Comparison of ENCODE assay signal across 8 cellular contexts in the genomic region with DNA sequence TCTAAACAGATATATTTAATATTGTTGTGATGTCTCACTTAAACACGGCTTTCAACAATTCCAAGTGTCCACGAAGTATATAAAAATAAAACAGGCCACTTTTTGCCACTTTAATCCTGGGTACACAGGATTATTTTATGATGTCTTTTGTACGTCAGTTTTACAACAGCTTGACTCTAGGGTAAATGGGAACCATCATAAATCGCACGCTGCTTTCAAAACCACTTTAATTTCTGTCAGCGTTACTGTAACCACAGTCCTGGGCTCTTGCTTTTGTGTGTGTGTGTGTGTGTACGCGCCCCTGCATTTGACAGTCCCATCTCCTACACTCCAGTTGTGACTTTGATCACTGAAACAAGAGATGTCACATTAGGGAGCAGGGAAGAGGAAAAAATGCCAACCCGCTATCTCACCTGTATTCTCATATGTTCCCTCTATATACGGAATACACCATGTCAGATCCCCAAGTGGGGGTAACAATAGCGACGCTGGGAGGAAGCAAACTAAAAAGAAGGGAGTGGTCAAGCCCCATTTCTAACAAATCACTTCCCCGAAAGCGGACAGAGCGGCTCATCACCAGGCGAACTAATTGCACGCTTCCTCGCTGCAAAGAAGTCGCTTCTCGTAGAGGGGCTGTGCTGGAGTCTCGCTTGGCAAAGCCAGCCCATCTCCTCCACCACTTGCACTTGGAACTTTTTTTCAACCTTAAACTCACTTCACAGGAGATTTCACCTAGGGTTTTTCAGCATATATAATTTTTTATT. TPM values are rescaled to one million over a fixed set of nuclear protein-coding genes. Genes with fewer than 3 reads are reported as not detected.
DNase-seq lines count a peak whose midpoint lies in the region; ATAC-seq and TF ChIP-seq lines count a peak whose summit lies in the region.

No MANE protein-coding gene starts in this region.

- TF ChIP-seq CTCF in AG04449 (IDR thresholded peaks at IDR 0.05; ENCODE audit: insufficient read depth, low read length, missing control alignments) (no peak), epithelial cell of proximal tubule (conservative IDR thresholded peaks at IDR 0.05; ENCODE audit: low read depth, low read length) (no peak)

- CTCF ChIA-PET in AG04449 (lab: Yijun Ruan, JAX): interaction anchor here (1.1 kb wide), 1 partner anchor 140 kb away, joined by 3 read pairs; no protein-coding TSS in a partner anchor

- H3K9me3 ChIP-seq in HUES64 (ENCODE audit: insufficient read depth, low read depth, low read length): no peaks in the 10 kb centered on the region

- 13% methylated on average over 15 of the region's 21 CpGs for WGBS in HUES64

- H3K9ac ChIP-seq in HUES64 (ENCODE audit: low read depth, low read length): peak overlapping the region; percentile 66; the same call in 1 of the 2 replicates

- H3K27ac ChIP-seq in HUES64 (ENCODE audit: low read depth, low read length): no peak overlapping the region

- ATAC-seq in GM21515 (IDR thresholded peaks at IDR 0.05; ENCODE audit: unreplicated experiment): no peak

- H3K4me1 ChIP-seq in HUES64 (ENCODE audit: insufficient read depth, low read length): peaks cover 58% of the 10 kb centered on the region

- no peak for DNase-seq in AG04449 (ENCODE audit: low read depth, low spot score)
- no peak for DNase-seq in epithelial cell of proximal tubule (ENCODE audit: low read depth)
- peak; percentile 68 for DNase-seq in myocyte (ENCODE audit: low read depth)
- no peak for DNase-seq in stimulated activated CD4-positive, alpha-beta T cell treated with anti-CD3 and anti-CD28 coated beads, Interleukin-1b, Interleukin-23, amount 100 ng/mL, for 48 hours
- no peak for DNase-seq in KG1 (lab: John Stamatoyannopoulos, UW)
- no peak for DNase-seq in hippocampal formation (lab: John Stamatoyannopoulos, UW)

- POLR2A ChIA-PET in AG04449 (lab: Yijun Ruan, JAX): interaction anchor here (0.5 kb wide), 1 partner anchor 112 kb away, joined by 3 read pairs; no protein-coding TSS in a partner anchor

- no peaks in the 10 kb centered on the region for H3K36me3 ChIP-seq in HUES64 (ENCODE audit: insufficient read depth, low read length)

- peaks cover 19% of the 10 kb centered on the region for H3K27me3 ChIP-seq in HUES64 (ENCODE audit: insufficient read depth, low read length)

- H3K4me3 ChIP-seq in AG04449 (ENCODE audit: low read depth, low read length) (peak overlapping the region; percentile 85), HUES64 (ENCODE audit: low read length) (peak overlapping the region; percentile 71), epithelial cell of proximal tubule (ENCODE audit: low read depth, low read length) (peak overlapping the region; percentile 74)

RNA-seq across cellular contexts. Expression of a gene that starts 1.1 kb away (rescaled TPM):
- polyA plus RNA-seq in HUES64 (2013, experiment 1 of 2): 7.0 TPM
- 6.7 TPM for polyA plus RNA-seq in HUES64 (2013, experiment 2 of 2)
- 2.9 and 3.7 TPM in 2 replicates for total RNA-seq in epithelial cell of proximal tubule
- total RNA-seq in myocyte: 31.8 and 32.4 TPM in 2 replicates
- 6.7 TPM for polyA plus RNA-seq in myocyte (2012)
